Comparison of ENCODE assay signal across 8 cellular contexts in the genomic region with DNA sequence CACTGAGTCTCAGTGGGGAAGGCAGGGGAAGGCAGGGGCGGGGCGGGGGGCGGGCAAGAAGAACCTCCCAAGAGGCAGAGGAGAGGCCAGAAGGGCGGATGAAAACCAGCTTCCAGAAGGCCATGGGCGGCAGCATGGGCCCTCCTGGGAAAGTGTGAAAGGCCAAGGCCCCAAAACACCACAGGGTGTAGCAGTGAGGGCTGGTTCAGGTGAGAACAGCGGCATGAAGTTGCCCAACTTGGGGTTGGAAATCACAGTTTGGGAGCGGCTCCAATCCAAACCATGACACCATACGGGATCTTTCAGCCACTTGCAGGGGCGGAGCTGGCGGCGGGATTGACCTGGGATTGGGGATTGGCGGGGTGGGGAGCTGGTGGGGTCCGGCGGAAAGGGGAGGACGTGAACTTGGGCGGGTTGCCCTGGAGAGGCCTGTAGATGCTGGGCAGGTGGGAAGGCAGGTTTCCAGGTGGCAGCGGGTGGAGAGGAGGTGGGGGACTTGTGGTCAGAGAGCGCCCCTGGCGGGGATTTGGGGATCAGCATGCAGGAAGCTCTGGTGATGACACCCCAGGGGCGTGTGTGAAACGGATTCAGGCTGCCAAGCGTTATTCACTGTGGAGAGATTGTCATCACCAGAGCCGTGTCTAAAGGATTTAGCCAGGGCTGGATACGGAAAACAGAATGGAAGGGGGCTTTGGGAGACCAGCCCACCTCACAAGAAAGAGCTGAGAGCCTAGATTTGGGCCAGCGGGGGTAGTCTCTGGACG.
DNase-seq lines count a peak whose midpoint lies in the region; TF ChIP-seq lines count a peak whose summit lies in the region.

No MANE protein-coding gene starts in this region.

- no peak overlapping the region for H2AK5ac ChIP-seq in H9 (ENCODE audit: insufficient read length, low read length)

- no peak overlapping the region for H3K9ac ChIP-seq in H9 (ENCODE audit: extremely low read depth, insufficient read length, low read length)

- CTCF ChIA-PET in A673 (lab: Charles Lee), result interaction anchor here (0.8 to 1.5 kb wide), 4 partner anchors 28 to 154 kb away, joined by 3 to 7 read pairs (median 4); no protein-coding TSS in a partner anchor

- H3K27ac Mint-ChIP-seq in H9, result peak overlapping the region in 2 of 3 experiments; percentile 25 to 36; a peak in 3 of 7 replicates

- H3K9me3 ChIP-seq in A673 (ENCODE audit: low read depth, low read length, poor library complexity, severe bottlenecking), result no peaks in the 10 kb centered on the region
- no peaks in the 10 kb centered on the region for H3K9me3 ChIP-seq in H9 (ENCODE audit: control insufficient read depth, low read depth, low read length)
- no peaks in the 10 kb centered on the region for H3K9me3 ChIP-seq in prostate gland
- no peaks in the 10 kb centered on the region for H3K9me3 ChIP-seq in uterus

- no peak overlapping the region for H3K23ac ChIP-seq in H9 (ENCODE audit: insufficient read length, low read depth, low read length)

- peaks cover 35 to 41% of the 10 kb centered on the region in 2 experiments for H3K4me1 Mint-ChIP-seq in H9

- H3K27ac ChIP-seq in A673 (ENCODE audit: low read depth, low read length, poor library complexity, severe bottlenecking) (no peak overlapping the region), H9 (ENCODE audit: insufficient read length, low read depth, low read length) (no peak overlapping the region), prostate gland (no peak overlapping the region), uterus (no peak overlapping the region)

- intact Hi-C loops in A673 (cut with micrococcal nuclease; ENCODE audit: unreplicated experiment) (no loop called here), cardiac septum (cut with DNase I) (loop anchor here (5.0 kb wide), 1 partner anchor 158 kb away; no protein-coding TSS in a partner anchor), prostate gland (cut with DNase I) (no loop called here), uterus (cut with DNase I; ENCODE audit: low total_unique reads) (no loop called here)

- H3K36me3 ChIP-seq in A673 (ENCODE audit: insufficient read depth, low read length, poor library complexity, severe bottlenecking) (no peaks in the 10 kb centered on the region), prostate gland (no peaks in the 10 kb centered on the region), uterus (no peaks in the 10 kb centered on the region)

- no peak overlapping the region for H3K18ac ChIP-seq in H9 (ENCODE audit: insufficient read length, low read depth, low read length)

- H3K4me1 ChIP-seq in A673 (ENCODE audit: insufficient read depth, low read length, poor library complexity, severe bottlenecking) (peaks cover 5% of the 10 kb centered on the region), H9 (ENCODE audit: insufficient read depth, low read length) (peaks cover 8% of the 10 kb centered on the region; the same call in 1 of the 2 replicates), prostate gland (replicated peaks) (no peaks in the 10 kb centered on the region), uterus (peaks cover 0 to 11% of the 10 kb centered on the region in 2 donors)

- H2BK15ac ChIP-seq in H9 (ENCODE audit: low read depth, low read length), result no peak overlapping the region

- H3K14ac ChIP-seq in H9 (ENCODE audit: insufficient read depth, low read length), result peak overlapping the region; percentile 81

- TF ChIP-seq POLR2A in prostate gland (IDR thresholded peaks at IDR 0.05) (no peak), uterus (IDR thresholded peaks at IDR 0.05) (no peak)

- DNase-seq in A673 (ENCODE audit: low spot score) (peak; percentile 88), H9 (peak; percentile 99), SKM-1 treated with dmso at 0.1 percent for 144 hours (lab: John Stamatoyannopoulos, UW; ENCODE audit: unreplicated experiment) (peak; percentile 21), cardiac septum (ENCODE audit: low spot score) (peak; percentile 82), prostate gland (ENCODE audit: low spot score) (peak; percentile 59), uterus (peak; percentile 61 to 82), NCI-H2196 (lab: John Stamatoyannopoulos, UW; ENCODE audit: unreplicated experiment) (no peak)
- DNase-seq in activated naive CD8-positive, alpha-beta T cell treated with anti-CD3 and anti-CD28 coated beads, Interleukin-2, amount 50 U/mL, for 16 hours (ENCODE audit: low read depth, low spot score), result peak; percentile 40

- no peak overlapping the region for H3K56ac ChIP-seq in H9 (ENCODE audit: insufficient read length, low read depth, low read length)

- POLR2A ChIA-PET in A673 (lab: Charles Lee; ENCODE audit: low non-redundant PET), result interaction anchor here (0.6 kb wide), 1 partner anchor 64 kb away, joined by 8 read pairs; no protein-coding TSS in a partner anchor

- no peak overlapping the region for H2BK5ac ChIP-seq in H9 (ENCODE audit: insufficient read length, low read length)

- no peak overlapping the region for H4K5ac ChIP-seq in H9 (ENCODE audit: insufficient read length, low read depth, low read length)

- no peak overlapping the region for H3T11ph ChIP-seq in H9 (ENCODE audit: low read length)

- H3K4me2 ChIP-seq in H9 (ENCODE audit: insufficient read depth, insufficient read length, low read length), result peak overlapping the region; percentile 67

- no peaks in the 10 kb centered on the region for H3K27me3 ChIP-seq in A673 (replicated peaks; ENCODE audit: insufficient read depth, low read depth, low read length, poor library complexity)
- no peaks in the 10 kb centered on the region; the same call in 1 of the 2 replicates for H3K27me3 ChIP-seq in H9 (ENCODE audit: insufficient read depth, low read length)
- H3K27me3 ChIP-seq in prostate gland (replicated peaks; ENCODE audit: insufficient read depth), result no peaks in the 10 kb centered on the region
- H3K27me3 ChIP-seq in uterus, result no peaks in the 10 kb centered on the region

- H3K79me2 ChIP-seq in H9 (ENCODE audit: insufficient read depth, low read length), result no peaks in the 10 kb centered on the region

- no peak overlapping the region for H3K4ac ChIP-seq in H9 (ENCODE audit: low read depth, low read length)

- H3K4me3 Mint-ChIP-seq in H9, result peak overlapping the region; percentile 61 to 84

- H3K23me2 ChIP-seq in H9 (ENCODE audit: insufficient read length, low read depth, low read length, poor library complexity, severe bottlenecking), result peaks cover 18% of the 10 kb centered on the region

- H2BK12ac ChIP-seq in H9 (ENCODE audit: insufficient read length, low read depth, low read length), result no peak overlapping the region

- no peak overlapping the region for H2AFZ ChIP-seq in H9 (ENCODE audit: low read length)

- no peaks in the 10 kb centered on the region for H3K79me1 ChIP-seq in H9 (ENCODE audit: insufficient read depth, low read depth, low read length, poor library complexity, severe bottlenecking)

- TF ChIP-seq CTCF in A673 (conservative IDR thresholded peaks at IDR 0.05; ENCODE audit: low read depth, low read length) (peak; percentile 72), H9 (conservative IDR thresholded peaks at IDR 0.05) (peak; percentile 94), prostate gland (IDR thresholded peaks at IDR 0.05) (peak in 3 of 4 experiments; percentile 35 to 63 (median 37)), uterus (IDR thresholded peaks at IDR 0.05) (peak; percentile 23 to 55 (median 42))

- no peak overlapping the region for H4K91ac ChIP-seq in H9 (ENCODE audit: insufficient read length, low read depth, low read length)

- no CpG with 5 or more reads among the region's 26 CpGs for WGBS in H9 (ENCODE audit: extremely low coverage, insufficient read length, low lambda C conversion rate)
- 49% methylated on average over 25 of the region's 26 CpGs for WGBS in prostate gland

- no peaks in the 10 kb centered on the region for H3K9me3 Mint-ChIP-seq in H9

- H2BK20ac ChIP-seq in H9 (ENCODE audit: low read depth, low read length, poor library complexity, severe bottlenecking), result no peak overlapping the region

- no peaks in the 10 kb centered on the region for H4K20me1 ChIP-seq in H9 (ENCODE audit: control insufficient read depth, insufficient read depth, insufficient read length)

- H3K36me3 Mint-ChIP-seq in H9 (ENCODE audit: insufficient read depth in 1 of 3, low read depth in 3 of 3), result peaks cover 0 to 26% (median 0%) of the 10 kb centered on the region in 3 experiments; a peak in 4 of 7 replicates

- H3K27me3 Mint-ChIP-seq in H9 (ENCODE audit: low read depth), result peaks cover 31% of the 10 kb centered on the region

- no peak overlapping the region for H2BK120ac ChIP-seq in H9 (ENCODE audit: low read depth, low read length, poor library complexity, severe bottlenecking)

- BruUV-seq in A673 (replicated peaks; lab: Mats Ljungman, UMichigan), result no TSS peak

- H4K8ac ChIP-seq in H9 (replicated peaks; ENCODE audit: insufficient read length, low read depth, low read length), result no peak overlapping the region

- H3K4me3 ChIP-seq in A673 (ENCODE audit: low read depth, low read length, poor library complexity, severe bottlenecking) (peak overlapping the region; percentile 37), prostate gland (no peak overlapping the region), uterus (no peak overlapping the region)

Comparison
In these comparisons a context has a peak if more than half of its experiments do, and no peak if none do; other contexts are left out.
1. CTCF ChIP-seq: peak in every context shown above with its lines; median percentile 94 in H9; 72 in A673; 42 in uterus; 37 in prostate gland.